Comparison of ENCODE assay signal across 9 cellular contexts in the genomic region with DNA sequence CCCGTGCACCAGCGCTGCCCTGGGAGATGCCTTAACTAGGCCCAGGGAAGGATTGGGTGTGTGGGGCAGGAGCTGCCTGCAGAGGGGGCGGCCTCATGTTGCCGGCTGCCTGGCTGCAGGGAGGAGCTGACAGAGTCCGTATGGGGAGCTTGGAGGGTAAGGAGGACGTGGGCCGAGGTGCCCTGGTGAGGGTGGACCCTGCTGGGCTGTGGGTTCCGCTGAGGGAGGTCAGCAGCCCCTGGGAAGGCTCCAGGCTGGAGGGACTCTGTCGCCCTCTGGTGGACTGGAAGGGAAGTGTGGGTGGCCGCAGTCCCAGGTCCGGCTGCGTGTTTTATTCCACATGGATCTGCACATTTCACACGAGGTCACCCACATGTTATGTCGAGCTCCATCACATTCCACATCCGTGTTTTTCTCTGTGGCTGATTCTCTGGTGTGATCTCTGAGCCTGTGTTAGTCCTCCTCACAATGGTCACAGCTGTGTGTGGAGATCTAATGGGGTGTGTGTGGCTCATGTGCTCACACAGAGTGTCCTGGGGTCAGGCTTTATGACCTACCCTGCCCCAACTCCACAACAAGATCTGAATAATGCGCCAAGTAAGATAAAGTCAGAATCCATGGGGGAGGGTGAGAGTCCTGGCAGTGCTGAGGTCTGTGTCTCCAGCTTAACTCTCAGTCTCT. TPM values are rescaled to one million over a fixed set of nuclear protein-coding genes. Genes with fewer than 3 reads are reported as not detected.
DNase-seq lines count a peak whose midpoint lies in the region; ATAC-seq and TF ChIP-seq lines count a peak whose summit lies in the region.
"Had no signal": no experiment of that assay in that cellular context is flagged by ENCODE, and none has a peak within 500 bp of the region (broad histone marks: within the 10 kb centered on the region; RNA-seq: fewer than 3 reads in every experiment).

No MANE protein-coding gene starts in this region.

- peaks cover 7% of the 10 kb centered on the region for H3K27me3 Mint-ChIP-seq in endothelial cell (ENCODE audit: unreplicated experiment)
- peaks cover 25% of the 10 kb centered on the region for H3K27me3 Mint-ChIP-seq in nephron progenitor cell (ENCODE audit: low read depth, poor library complexity)

- in situ Hi-C loops in Caki2 (cut with HindIII; ENCODE audit: low pct_unique_long_range_greater_than_20kb, low sequenced_read_pairs), result no loop called here

- DNase-seq in Caki2 (ENCODE audit: low read depth), result peak; percentile 23
- DNase-seq in HPDE6-E6E7 (ENCODE audit: extremely low spot score), result peak; percentile 22
- DNase-seq in activated CD4-positive, alpha-beta T cell treated with anti-CD3 and anti-CD28 coated beads for 4 hours, result peak; percentile 4 to 39
- peak; percentile 73 for DNase-seq in endothelial cell (ENCODE audit: low spot score)
- peak; percentile 71 for DNase-seq in nephron progenitor cell
- DNase-seq in uterus, result no peak
- no peak for DNase-seq in H4 (ENCODE audit: low spot score)

- no peak overlapping the region for H3K4me3 ChIP-seq in uterus
- H3K4me3 ChIP-seq: SJSA1 had no signal

- no peak for ATAC-seq in HG03571 (IDR thresholded peaks at IDR 0.05; ENCODE audit: unreplicated experiment)

- H3K4me3 Mint-ChIP-seq in endothelial cell (ENCODE audit: unreplicated experiment), result no peak overlapping the region
- no peak overlapping the region for H3K4me3 Mint-ChIP-seq in nephron progenitor cell

- no peaks in the 10 kb centered on the region for H3K27me3 ChIP-seq in uterus

- no peaks in the 10 kb centered on the region for H3K36me3 ChIP-seq in uterus
- H3K36me3 ChIP-seq: SJSA1 had no signal

- H3K27ac ChIP-seq in uterus, result no peak overlapping the region
- H3K27ac ChIP-seq: SJSA1 had no signal

- H3K4me1 ChIP-seq in uterus, result no peaks in the 10 kb centered on the region
- H3K4me1 ChIP-seq: SJSA1 had no signal

- intact Hi-C loops in uterus (cut with DNase I; ENCODE audit: low total_unique reads), result no loop called here

- TF ChIP-seq CTCF in endothelial cell (IDR thresholded peaks at IDR 0.05; ENCODE audit: unreplicated experiment), result peak; percentile 98
- TF ChIP-seq CTCF in nephron progenitor cell (IDR thresholded peaks at IDR 0.05), result peak; percentile 92
- TF ChIP-seq CTCF in uterus (IDR thresholded peaks at IDR 0.05), result peak; percentile 55 to 58 (median 56)

- no peaks in the 10 kb centered on the region for H3K9me3 Mint-ChIP-seq in endothelial cell (ENCODE audit: unreplicated experiment)
- peaks cover 42% of the 10 kb centered on the region for H3K9me3 Mint-ChIP-seq in nephron progenitor cell

- H3K27ac Mint-ChIP-seq in endothelial cell (ENCODE audit: unreplicated experiment), result no peak overlapping the region
- no peak overlapping the region for H3K27ac Mint-ChIP-seq in nephron progenitor cell

- peaks cover 6% of the 10 kb centered on the region for H3K4me1 Mint-ChIP-seq in endothelial cell (ENCODE audit: unreplicated experiment)
- H3K4me1 Mint-ChIP-seq in nephron progenitor cell, result no peaks in the 10 kb centered on the region

- TF ChIP-seq POLR2A in uterus (IDR thresholded peaks at IDR 0.05), result no peak

- no peaks in the 10 kb centered on the region for H3K36me3 Mint-ChIP-seq in endothelial cell (ENCODE audit: low read depth, unreplicated experiment)
- H3K36me3 Mint-ChIP-seq in nephron progenitor cell (ENCODE audit: low read depth), result no peaks in the 10 kb centered on the region

- no peaks in the 10 kb centered on the region for H3K9me3 ChIP-seq in uterus
- H3K9me3 ChIP-seq: SJSA1 had no signal

RNA-seq across cellular contexts. Expression of a gene that starts 1.8 kb away (rescaled TPM):
- total RNA-seq in Caki2 (2014; rRNA removed; shearing (Covaris generic); ENCODE audit: low replicate concordance), result not detected in 2 replicates
- total RNA-seq in endothelial cell (ENCODE audit: unreplicated experiment) (not detected), uterus (under 1 TPM in 2 of 4 donors, not detected in 2; 0.14 to 0.51 TPM)
- not detected in 2 replicates for total RNA-seq in H4 (2014; rRNA removed; shearing (Covaris generic))
- total RNA-seq: SJSA1 had no signal

Comparison
In these comparisons a context has a peak if more than half of its experiments do, and no peak if none do; other contexts are left out.
1. DNase-seq: peak in Caki2 (single experiment), HPDE6-E6E7 (single experiment), activated CD4-positive, alpha-beta T cell treated with anti-CD3 and anti-CD28 coated beads for 4 hours (2 of 2), endothelial cell (single experiment) and nephron progenitor cell (single experiment); none in uterus (0 of 2) and H4 (single experiment).
2. Peak in every context shown above with its lines, with median percentiles within 50 percentile points of each other: CTCF ChIP-seq.